8 cellular contexts compared by ENCODE assay signal in genomic region chr1:42456754-42457089, GRCh38. TPM values are rescaled to one million over a fixed set of nuclear protein-coding genes. Genes with fewer than 3 reads are reported as not detected.
DNase-seq lines count a peak whose midpoint lies in the region; ATAC-seq, FAIRE-seq and TF ChIP-seq lines count a peak whose summit lies in the region.

No MANE protein-coding gene starts in this region.

- peak; percentile 64 for ATAC-seq in GM19395 (IDR thresholded peaks at IDR 0.05; ENCODE audit: unreplicated experiment)
- ATAC-seq in HG03520 (IDR thresholded peaks at IDR 0.05; ENCODE audit: unreplicated experiment), result peak; percentile 44
- peak; percentile 55 for ATAC-seq in PC-3
- peak; percentile 67 for ATAC-seq in Right ventricle myocardium superior (ENCODE audit: poor library complexity)

- peaks cover 43% of the 10 kb centered on the region for H3K36me3 Mint-ChIP-seq in activated naive CD4-positive, alpha-beta T cell treated with anti-CD3 and anti-CD28 coated beads, Interleukin-2, amount 10 ng/mL, durations not matched to agents 7 days and 5 days

- H3K4me3 ChIP-seq in PC-3 (ENCODE audit: low read length), result peak overlapping the region; percentile 85

- BruUV-seq in PC-3 (replicated peaks; lab: Mats Ljungman, UMichigan), result no TSS peak

- no peak for TF ChIP-seq CTCF in PC-3 (conservative IDR thresholded peaks at IDR 0.05; ENCODE audit: low read depth, low read length)

- peaks cover 48% of the 10 kb centered on the region for H3K4me1 Mint-ChIP-seq in activated naive CD4-positive, alpha-beta T cell treated with anti-CD3 and anti-CD28 coated beads, Interleukin-2, amount 10 ng/mL, durations not matched to agents 7 days and 5 days

- H2AFZ ChIP-seq in PC-3 (ENCODE audit: low read length), result peak overlapping the region; percentile 98

- FAIRE-seq in urothelium cell line (lab: Jason Lieb, UNC), result no peak

- H3K27ac ChIP-seq in PC-3 (ENCODE audit: low read length), result peak overlapping the region; percentile 73

- POLR2A ChIA-PET in PC-3 (lab: Charles Lee; ENCODE audit: unreplicated experiment), result interaction anchor here (0.6 kb wide), 2 partner anchors 17 to 1164 kb away, joined by 3 to 5 read pairs; no protein-coding TSS in a partner anchor

- H3K4me1 ChIP-seq in PC-3 (ENCODE audit: insufficient read depth, low read length), result peaks cover 28% of the 10 kb centered on the region

- H3K4me2 ChIP-seq in PC-3 (ENCODE audit: low read length), result peak overlapping the region; percentile 95

- H3K27ac Mint-ChIP-seq in activated naive CD4-positive, alpha-beta T cell treated with anti-CD3 and anti-CD28 coated beads, Interleukin-2, amount 10 ng/mL, durations not matched to agents 7 days and 5 days, result peak overlapping the region; percentile 97

- no peaks in the 10 kb centered on the region for H3K9me3 Mint-ChIP-seq in activated naive CD4-positive, alpha-beta T cell treated with anti-CD3 and anti-CD28 coated beads, Interleukin-2, amount 10 ng/mL, durations not matched to agents 7 days and 5 days

- no peaks in the 10 kb centered on the region; the same call in 1 of the 2 replicates for H3K36me3 ChIP-seq in PC-3 (ENCODE audit: low read depth, low read length)

- peak overlapping the region; percentile 96 for H3K9ac ChIP-seq in PC-3 (ENCODE audit: low read length)

- H3K9me3 ChIP-seq in PC-3 (ENCODE audit: low read length), result no peaks in the 10 kb centered on the region

- intact Hi-C loops in PC-3 (cut with micrococcal nuclease), result no loop called here
- intact Hi-C loops in Right ventricle myocardium superior (cut with DNase I), result no loop called here

- peaks cover 23% of the 10 kb centered on the region for H3K79me2 ChIP-seq in PC-3 (ENCODE audit: low read length)

- no peaks in the 10 kb centered on the region for H3K27me3 ChIP-seq in PC-3 (ENCODE audit: low read length)

- no peaks in the 10 kb centered on the region for H4K20me1 ChIP-seq in PC-3 (ENCODE audit: low read length)

- CTCF ChIA-PET in PC-3 (lab: Charles Lee), result no interaction called here
- CTCF ChIA-PET in activated naive CD4-positive, alpha-beta T cell treated with anti-CD3 and anti-CD28 coated beads, Interleukin-2, amount 10 ng/mL, durations not matched to agents 7 days and 5 days (lab: Charles Lee), result interaction anchor here (1.0 kb wide), 1 partner anchor 96 kb away, joined by 3 read pairs; no protein-coding TSS in a partner anchor

- no peaks in the 10 kb centered on the region for H3K27me3 Mint-ChIP-seq in activated naive CD4-positive, alpha-beta T cell treated with anti-CD3 and anti-CD28 coated beads, Interleukin-2, amount 10 ng/mL, durations not matched to agents 7 days and 5 days

- peak overlapping the region; percentile 92 for H3K4me3 Mint-ChIP-seq in activated naive CD4-positive, alpha-beta T cell treated with anti-CD3 and anti-CD28 coated beads, Interleukin-2, amount 10 ng/mL, durations not matched to agents 7 days and 5 days

- H3K9me2 ChIP-seq in PC-3 (replicated peaks; ENCODE audit: low read length), result no peaks in the 10 kb centered on the region

- no peaks in the 10 kb centered on the region for H3F3A ChIP-seq in PC-3 (ENCODE audit: low read length, unreplicated experiment)

- DNase-seq in COR-L47 (lab: John Stamatoyannopoulos, UW) (peak; percentile 55), PC-3 (peak; percentile 50), Right ventricle myocardium superior (no peak), pons (ENCODE audit: low spot score) (peak; percentile 47), urothelium cell line (ENCODE audit: low spot score) (peak; percentile 77)
- DNase-seq in activated naive CD4-positive, alpha-beta T cell treated with anti-CD3 and anti-CD28 coated beads, Interleukin-2, amount 10 ng/mL, durations not matched to agents 7 days and 5 days, result peak; percentile 77

RNA-seq across cellular contexts. Expression of gene PPCS, which starts 0.4 kb away (rescaled TPM):
- 45.6 and 56.1 TPM in 2 replicates for total RNA-seq in PC-3 (2014; rRNA removed)
- total RNA-seq in Right ventricle myocardium superior, result 30.2 TPM

RNA-seq across cellular contexts. Expression of gene ZMYND12, which starts 0.9 kb away (rescaled TPM):
- total RNA-seq in PC-3 (2014; rRNA removed) (not detected in 2 replicates), Right ventricle myocardium superior (0.78 TPM)

RNA-seq across cellular contexts. Expression of gene CCDC30, which starts 6.4 kb away (rescaled TPM):
- total RNA-seq in PC-3 (2014; rRNA removed) (0.46 and 0.58 TPM in 2 replicates), Right ventricle myocardium superior (1.5 TPM)
